ENCODE assay signal across 13 cellular contexts in the genomic region with DNA sequence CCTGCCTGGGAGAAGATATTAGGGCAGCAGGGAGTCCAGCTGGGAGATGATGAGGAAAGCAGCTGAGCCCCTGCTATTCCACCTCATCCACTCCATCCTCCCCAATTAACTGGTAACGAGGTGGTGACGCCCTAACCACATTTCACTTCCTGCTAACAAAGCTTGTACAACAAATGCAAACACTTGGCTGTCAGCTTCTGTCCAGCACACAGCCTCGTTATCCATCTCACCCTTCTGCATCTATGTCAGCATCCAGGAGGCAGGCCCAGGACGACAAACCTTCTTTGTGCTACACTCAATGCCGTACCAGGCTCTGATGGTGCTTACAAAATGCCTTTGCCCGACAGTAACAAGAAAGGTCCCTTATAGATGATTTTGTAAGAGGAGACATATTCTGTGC.
DNase-seq lines count a peak whose midpoint lies in the region; ATAC-seq and TF ChIP-seq lines count a peak whose summit lies in the region.
"Had no signal": no experiment of that assay in that cellular context is flagged by ENCODE, and none has a peak within 500 bp of the region (broad histone marks: within the 10 kb centered on the region; RNA-seq: fewer than 3 reads in every experiment).

No MANE protein-coding gene starts in this region.

- H3K4me3 Mint-ChIP-seq in glutamatergic neuron (ENCODE audit: unreplicated experiment) (no peak overlapping the region), type B pancreatic cell (no peak overlapping the region)
- H3K4me3 Mint-ChIP-seq: activated naive CD8-positive, alpha-beta T cell; central memory CD8-positive, alpha-beta T cell had no signal

- no peaks in the 10 kb centered on the region for H3K27me3 ChIP-seq in right lobe of liver
- H3K27me3 ChIP-seq: pancreas had no signal

- ATAC-seq in right lobe of liver (no peak), HG02884 (IDR thresholded peaks at IDR 0.05; ENCODE audit: unreplicated experiment) (no peak), GM18861 (IDR thresholded peaks at IDR 0.05; ENCODE audit: unreplicated experiment) (no peak)
- ATAC-seq: Panc1, pancreas had no signal

- H3K27me3 Mint-ChIP-seq in glutamatergic neuron (ENCODE audit: unreplicated experiment) (no peaks in the 10 kb centered on the region), type B pancreatic cell (peaks cover 11% of the 10 kb centered on the region)

- DNase-seq in A172 (ENCODE audit: low spot score) (peak; percentile 32), H4 (ENCODE audit: low spot score) (peak; percentile 11), NCI-H69 (lab: John Stamatoyannopoulos, UW) (peak; percentile 94), glutamatergic neuron (no peak), right lobe of liver (no peak), type B pancreatic cell (ENCODE audit: extremely low spot score, unreplicated experiment) (no peak)
- DNase-seq: NCI-H226, pancreas had no signal

- H3K36me3 ChIP-seq in right lobe of liver, result no peaks in the 10 kb centered on the region
- H3K36me3 ChIP-seq: pancreas had no signal

- H3K36me3 Mint-ChIP-seq in glutamatergic neuron (ENCODE audit: unreplicated experiment) (no peaks in the 10 kb centered on the region), type B pancreatic cell (no peaks in the 10 kb centered on the region)
- H3K36me3 Mint-ChIP-seq: activated naive CD8-positive, alpha-beta T cell had no signal

- WGBS in right lobe of liver (ENCODE audit: insufficient coverage, low coverage, low lambda C conversion rate, missing lambda C conversion rate), result 25% methylated on average over 6 of the region's 6 CpGs

- H3K4me1 ChIP-seq in right lobe of liver, result no peaks in the 10 kb centered on the region
- H3K4me1 ChIP-seq: pancreas had no signal

- H3K9me3 ChIP-seq in right lobe of liver, result no peaks in the 10 kb centered on the region
- H3K9me3 ChIP-seq: pancreas had no signal

- H3K9me3 Mint-ChIP-seq in glutamatergic neuron (ENCODE audit: unreplicated experiment) (no peaks in the 10 kb centered on the region), type B pancreatic cell (no peaks in the 10 kb centered on the region)
- H3K9me3 Mint-ChIP-seq: central memory CD8-positive, alpha-beta T cell had no signal

- intact Hi-C loops in right lobe of liver (cut with DNase I), result no loop called here

- TF ChIP-seq POLR2A in right lobe of liver (IDR thresholded peaks at IDR 0.05), result no peak

- H3K4me1 Mint-ChIP-seq in glutamatergic neuron (ENCODE audit: low read depth, unreplicated experiment) (peaks cover 15% of the 10 kb centered on the region), type B pancreatic cell (ENCODE audit: unreplicated experiment) (peaks cover 9% of the 10 kb centered on the region)

- H3K4me3 ChIP-seq in right lobe of liver, result no peak overlapping the region
- H3K4me3 ChIP-seq: pancreas had no signal

- H3K27ac Mint-ChIP-seq in glutamatergic neuron (ENCODE audit: unreplicated experiment), result peak overlapping the region; percentile 73
- H3K27ac Mint-ChIP-seq in type B pancreatic cell, result no peak overlapping the region
- H3K27ac Mint-ChIP-seq: activated naive CD8-positive, alpha-beta T cell had no signal

- no peak overlapping the region for H3K27ac ChIP-seq in right lobe of liver
- H3K27ac ChIP-seq: pancreas had no signal

- TF ChIP-seq CTCF in glutamatergic neuron (IDR thresholded peaks at IDR 0.05; ENCODE audit: partially characterized antibody, unreplicated experiment) (no peak), right lobe of liver (IDR thresholded peaks at IDR 0.05) (no peak), type B pancreatic cell (conservative IDR thresholded peaks at IDR 0.05) (no peak)

Comparison
In these comparisons a context has a peak if more than half of its experiments do, and no peak if none do; other contexts are left out.
1. DNase-seq: peak in A172 (single experiment), H4 (single experiment) and NCI-H69 (single experiment); none in glutamatergic neuron (single experiment), right lobe of liver (0 of 3) and type B pancreatic cell (single experiment).